12 cellular contexts compared by ENCODE assay signal in genomic region chr3:112811917-112812660, GRCh38. TPM values are rescaled to one million over a fixed set of nuclear protein-coding genes. Genes with fewer than 3 reads are reported as not detected.
DNase-seq lines count a peak whose midpoint lies in the region; ATAC-seq and TF ChIP-seq lines count a peak whose summit lies in the region.
"Had no signal": no experiment of that assay in that cellular context is flagged by ENCODE, and none has a peak within 500 bp of the region (broad histone marks: within the 10 kb centered on the region; RNA-seq: fewer than 3 reads in every experiment).

No MANE protein-coding gene starts in this region.

- ATAC-seq in gastroesophageal sphincter: peak; percentile 11
- ATAC-seq: left colon had no signal

- DNase-seq in AG04450 (ENCODE audit: low read depth, low spot score) (no peak), RPMI8226 (peak; percentile 7), pons (ENCODE audit: low spot score) (peak; percentile 53), NCI-H1048 (lab: John Stamatoyannopoulos, UW) (no peak), hepatic stellate cell (ENCODE audit: low spot score) (no peak), NCI-H2029 treated with DMSO at 0.1 percent for 48 hours (lab: John Stamatoyannopoulos, UW) (no peak), NCI-H446 treated with DMSO at 0.1 percent for 48 hours (lab: John Stamatoyannopoulos, UW) (no peak)
- DNase-seq: KBM-7, left colon, NCI-H2081, upper lobe of left lung had no signal

- TF ChIP-seq EP300 in gastroesophageal sphincter (IDR thresholded peaks at IDR 0.05): no peak

- H3K27ac ChIP-seq in AG04450 (ENCODE audit: low read depth, low read length): peak overlapping the region; percentile 55
- H3K27ac ChIP-seq in gastroesophageal sphincter: peak overlapping the region; percentile 55 to 73 (median 70)

- peaks cover 3 to 28% (median 4%) of the 10 kb centered on the region in 3 donors for H3K4me1 ChIP-seq in gastroesophageal sphincter

- H3K36me3 ChIP-seq in gastroesophageal sphincter: no peaks in the 10 kb centered on the region
- H3K36me3 ChIP-seq: upper lobe of left lung had no signal

- H3K27me3 ChIP-seq in AG04450 (ENCODE audit: control insufficient read depth, insufficient read depth, low read length): no peaks in the 10 kb centered on the region
- no peaks in the 10 kb centered on the region for H3K27me3 ChIP-seq in gastroesophageal sphincter
- H3K27me3 ChIP-seq: upper lobe of left lung had no signal

- POLR2A ChIA-PET in AG04450 (lab: Yijun Ruan, JAX): interaction anchor here (0.6 to 1.6 kb wide), 5 partner anchors 34 to 193 kb away, joined by 3 to 9 read pairs (median 4); no protein-coding TSS in a partner anchor

- H3K9me3 ChIP-seq in AG04450 (ENCODE audit: control insufficient read depth, insufficient read depth, low read length): no peaks in the 10 kb centered on the region
- H3K9me3 ChIP-seq in gastroesophageal sphincter: no peaks in the 10 kb centered on the region
- H3K9me3 ChIP-seq: upper lobe of left lung had no signal

- TF ChIP-seq POLR2A in gastroesophageal sphincter (IDR thresholded peaks at IDR 0.05): no peak

- TF ChIP-seq CTCF in AG04450 (IDR thresholded peaks at IDR 0.05; ENCODE audit: low read depth, low read length) (no peak), gastroesophageal sphincter (IDR thresholded peaks at IDR 0.05) (no peak)

- WGBS in gastroesophageal sphincter (ENCODE audit: low coverage in 1 of 2), 2 donors: 27 to 35% methylated on average over 7 to 8 of the region's 8 CpGs

- no peak overlapping the region for H3K4me3 ChIP-seq in AG04450 (ENCODE audit: low read depth, low read length)
- H3K4me3 ChIP-seq in gastroesophageal sphincter: no peak overlapping the region
- H3K4me3 ChIP-seq: upper lobe of left lung had no signal

- CTCF ChIA-PET in AG04450 (lab: Charles Lee): interaction anchor here (1.0 to 7.0 kb wide), 3 partner anchors 77 to 169 kb away, joined by 3 to 128 read pairs (median 11); partner anchors contain the start of gene CCDC80

RNA-seq across cellular contexts. Expression of gene CD200R1L, which starts 34.6 kb away (rescaled TPM):
- polyA plus RNA-seq in AG04450 (2011; rRNA removed): not detected in 2 replicates
- polyA minus RNA-seq in AG04450 (2011; rRNA and poly(A)+ RNA removed): not detected in 2 replicates
- not detected for total RNA-seq in gastroesophageal sphincter
- total RNA-seq: left colon, upper lobe of left lung had no signal

Comparison
In these comparisons a context has a peak if more than half of its experiments do, and no peak if none do; other contexts are left out.
1. DNase-seq: peak in RPMI8226 (single experiment) and pons (single experiment); none in AG04450 (single experiment), NCI-H1048 (single experiment), hepatic stellate cell (single experiment), NCI-H2029 treated with DMSO at 0.1 percent for 48 hours (single experiment) and NCI-H446 treated with DMSO at 0.1 percent for 48 hours (single experiment).